ENCODE assay signal across 26 cellular contexts in genomic region chr2:62740221-62740620, GRCh38.
"Had no signal": no experiment of that assay in that cellular context is flagged by ENCODE, and none has a peak within 500 bp of the region (broad histone marks: within the 10 kb centered on the region; RNA-seq: fewer than 3 reads in every experiment).

No MANE protein-coding gene starts in this region.

- DNase-seq: activated CD4-positive, alpha-beta T cell treated with anti-CD3 and anti-CD28 coated beads for 1 hour; activated CD8-positive, alpha-beta memory T cell treated with anti-CD3 and anti-CD28 coated beads for 24 hours; activated CD8-positive, alpha-beta memory T cell treated with anti-CD3 and anti-CD28 coated beads, Interleukin-2, amount 50 U/mL, for 48 hours; activated effector memory CD4-positive, alpha-beta T cell treated with anti-CD3 and anti-CD28 coated beads, Interleukin-2, amount 50 U/mL, for 16 hours; activated T-cell treated with anti-CD3 and anti-CD28 coated beads, Interleukin-2, amount 50 U/mL, for 72 hours; adrenal gland; cerebellar nuclear complex; effector memory CD4-positive, alpha-beta T cell; gastrocnemius medialis; head of caudate nucleus; left lung; midbrain; nephron progenitor cell; nucleus accumbens; posterior cingulate gyrus; retina; stimulated activated CD4-positive, alpha-beta T cell treated with anti-CD3 and anti-CD28 coated beads, Interleukin-12 subunit alpha, Interleukin-12 subunit beta, amount 100 ng/mL, for 4 hours; stimulated activated CD4-positive, alpha-beta T cell treated with anti-CD3 and anti-CD28 coated beads, Interleukin-1b, Interleukin-23, amount 100 ng/mL, for 48 hours; stimulated activated CD8-positive, alpha-beta memory T cell treated with anti-CD3 and anti-CD28 coated beads, Interleukin-4, amount 100 ng/mL, for 48 hours; stimulated activated naive CD4-positive, alpha-beta T cell; T-helper 2 cell; thyroid gland; WERI-Rb-1 had no signal

- ATAC-seq: activated T-cell treated with anti-CD3 and anti-CD28 coated beads, Interleukin-2, amount 50 U/mL, for 72 hours; gastrocnemius medialis; left lung had no signal

- H3K4me3 ChIP-seq: adrenal gland, breast epithelium, gastrocnemius medialis, left lung, thyroid gland had no signal

- H3K36me3 ChIP-seq: adrenal gland, breast epithelium, gastrocnemius medialis, left lung, thyroid gland, WERI-Rb-1 had no signal

- H3K4me3 Mint-ChIP-seq: activated naive CD4-positive, alpha-beta T cell treated with anti-CD3 and anti-CD28 coated beads, Interleukin-2, amount 50 U/mL, for 24 hours; activated T-cell treated with anti-CD3 and anti-CD28 coated beads, Interleukin-2, amount 50 U/mL, for 72 hours; nephron progenitor cell had no signal

- H3K9me3 ChIP-seq: adrenal gland, breast epithelium, gastrocnemius medialis, left lung, thyroid gland had no signal

- H3K27ac ChIP-seq: adrenal gland, breast epithelium, gastrocnemius medialis, left lung, thyroid gland, WERI-Rb-1 had no signal

- H3K27me3 Mint-ChIP-seq: activated naive CD4-positive, alpha-beta T cell treated with anti-CD3 and anti-CD28 coated beads, Interleukin-2, amount 50 U/mL, for 24 hours had no signal

- FAIRE-seq: astrocyte had no signal

- H3K4me1 ChIP-seq: breast epithelium, gastrocnemius medialis, left lung had no signal

- H3K27me3 ChIP-seq: adrenal gland, breast epithelium, gastrocnemius medialis, left lung, thyroid gland had no signal

- H3K27ac Mint-ChIP-seq: activated naive CD4-positive, alpha-beta T cell treated with anti-CD3 and anti-CD28 coated beads, Interleukin-2, amount 50 U/mL, for 24 hours; activated T-cell treated with anti-CD3 and anti-CD28 coated beads, Interleukin-2, amount 50 U/mL, for 72 hours; nephron progenitor cell had no signal

- H3K9me3 Mint-ChIP-seq: activated naive CD4-positive, alpha-beta T cell treated with anti-CD3 and anti-CD28 coated beads, Interleukin-2, amount 50 U/mL, for 24 hours; activated T-cell treated with anti-CD3 and anti-CD28 coated beads, Interleukin-2, amount 50 U/mL, for 72 hours; nephron progenitor cell had no signal
